15 cellular contexts compared by ENCODE assay signal in the genomic region with DNA sequence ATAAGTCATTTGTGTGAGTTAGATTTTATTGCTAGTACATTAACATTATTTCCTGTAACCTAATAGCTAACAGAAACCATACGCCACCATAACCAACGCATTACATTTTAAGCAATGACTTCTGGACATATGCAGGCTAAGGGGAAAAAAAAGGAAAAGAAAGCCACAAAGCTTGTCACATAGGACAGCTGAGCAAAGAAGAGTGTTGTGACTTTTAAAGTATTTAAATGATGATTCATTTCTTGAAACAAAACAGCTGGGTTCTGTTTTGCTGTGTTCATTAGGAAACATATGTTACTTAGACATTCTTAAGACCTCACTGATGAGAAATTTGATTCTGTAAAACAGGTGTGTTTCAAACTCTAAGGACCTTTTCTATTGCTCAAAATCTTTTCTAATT.
DNase-seq lines count a peak whose midpoint lies in the region; ATAC-seq lines count a peak whose summit lies in the region.
"Had no signal": no experiment of that assay in that cellular context is flagged by ENCODE, and none has a peak within 500 bp of the region (broad histone marks: within the 10 kb centered on the region; RNA-seq: fewer than 3 reads in every experiment).

No MANE protein-coding gene starts in this region.

- no peak overlapping the region for H3K4me3 Mint-ChIP-seq in activated CD4-positive, alpha-beta memory T cell treated with anti-CD3 and anti-CD28 coated beads, Interleukin-2, amount 10 ng/mL, durations not matched to agents 7 days and 5 days
- H3K4me3 Mint-ChIP-seq: activated T-helper 1 cell treated with anti-CD3 and anti-CD28 coated beads, Interleukin-12 subunit alpha, Interleukin-12 subunit beta, Interleukin-2, Interleukin-4 antibody, amounts not matched to agents 30 ng/mL and 10 ng/mL and 1 ng/mL, durations not matched to agents 14 hours and 24 hours and 36 hours; CD4-positive, alpha-beta memory T cell had no signal

- intact Hi-C loops in sciatic nerve (cut with DNase I): no loop called here

- H3K27me3 Mint-ChIP-seq in activated CD4-positive, alpha-beta memory T cell treated with anti-CD3 and anti-CD28 coated beads, Interleukin-2, amount 10 ng/mL, durations not matched to agents 7 days and 5 days: no peaks in the 10 kb centered on the region
- H3K27me3 Mint-ChIP-seq: CD4-positive, alpha-beta memory T cell had no signal

- peak; percentile 2 for DNase-seq in fibroblast of gingiva (ENCODE audit: low read depth)
- no peak for DNase-seq in stimulated activated CD4-positive, alpha-beta T cell treated with anti-CD3 and anti-CD28 coated beads, Interleukin-15, amount 100 ng/mL, for 24 hours
- DNase-seq in activated CD4-positive, alpha-beta memory T cell treated with anti-CD3 and anti-CD28 coated beads, Interleukin-2, amount 10 ng/mL, durations not matched to agents 7 days and 5 days: no peak
- DNase-seq in sciatic nerve (ENCODE audit: low spot score): no peak
- DNase-seq: CD4-positive, alpha-beta memory T cell; head of caudate nucleus; Karpas-422; midbrain; NCI-H69; stomach had no signal

- no peaks in the 10 kb centered on the region for H3K9me3 Mint-ChIP-seq in activated CD4-positive, alpha-beta memory T cell treated with anti-CD3 and anti-CD28 coated beads, Interleukin-2, amount 10 ng/mL, durations not matched to agents 7 days and 5 days
- H3K9me3 Mint-ChIP-seq: activated T-helper 1 cell treated with anti-CD3 and anti-CD28 coated beads, Interleukin-12 subunit alpha, Interleukin-12 subunit beta, Interleukin-2, Interleukin-4 antibody, amounts not matched to agents 30 ng/mL and 10 ng/mL and 1 ng/mL, durations not matched to agents 14 hours and 24 hours and 36 hours; CD4-positive, alpha-beta memory T cell had no signal

- POLR2A ChIA-PET in activated CD4-positive, alpha-beta memory T cell treated with anti-CD3 and anti-CD28 coated beads, Interleukin-2, amount 10 ng/mL, durations not matched to agents 7 days and 5 days (lab: Charles Lee): no interaction called here

- no peaks in the 10 kb centered on the region for H3K36me3 Mint-ChIP-seq in activated CD4-positive, alpha-beta memory T cell treated with anti-CD3 and anti-CD28 coated beads, Interleukin-2, amount 10 ng/mL, durations not matched to agents 7 days and 5 days (ENCODE audit: low read depth)
- H3K36me3 Mint-ChIP-seq: CD4-positive, alpha-beta memory T cell had no signal

- CTCF ChIA-PET in activated CD4-positive, alpha-beta memory T cell treated with anti-CD3 and anti-CD28 coated beads, Interleukin-2, amount 10 ng/mL, durations not matched to agents 7 days and 5 days (lab: Charles Lee): no interaction called here

- ATAC-seq in GM18520 (IDR thresholded peaks at IDR 0.05; ENCODE audit: unreplicated experiment): peak; percentile 94
- ATAC-seq in GM21528 (IDR thresholded peaks at IDR 0.05; ENCODE audit: low FRiP score, unreplicated experiment): peak; percentile 87
- ATAC-seq in HG03108 (IDR thresholded peaks at IDR 0.05; ENCODE audit: unreplicated experiment): peak; percentile 97
- ATAC-seq in sciatic nerve: no peak
- ATAC-seq in activated CD4-positive, CD25-positive, alpha-beta regulatory T cell treated with anti-CD3 and anti-CD28 coated beads, Interleukin-2, amount 50 U/mL, for 24 hours: no peak

- H3K4me1 Mint-ChIP-seq in activated CD4-positive, alpha-beta memory T cell treated with anti-CD3 and anti-CD28 coated beads, Interleukin-2, amount 10 ng/mL, durations not matched to agents 7 days and 5 days: no peaks in the 10 kb centered on the region
- H3K4me1 Mint-ChIP-seq: CD4-positive, alpha-beta memory T cell had no signal

- no peak overlapping the region for H3K27ac Mint-ChIP-seq in activated CD4-positive, alpha-beta memory T cell treated with anti-CD3 and anti-CD28 coated beads, Interleukin-2, amount 10 ng/mL, durations not matched to agents 7 days and 5 days
- H3K27ac Mint-ChIP-seq: activated T-helper 1 cell treated with anti-CD3 and anti-CD28 coated beads, Interleukin-12 subunit alpha, Interleukin-12 subunit beta, Interleukin-2, Interleukin-4 antibody, amounts not matched to agents 30 ng/mL and 10 ng/mL and 1 ng/mL, durations not matched to agents 14 hours and 24 hours and 36 hours had no signal

Comparison
In these comparisons a context has a peak if more than half of its experiments do, and no peak if none do; other contexts are left out.
1. ATAC-seq: peak in GM18520 (single experiment), GM21528 (single experiment) and HG03108 (single experiment); none in sciatic nerve (single experiment) and activated CD4-positive, CD25-positive, alpha-beta regulatory T cell treated with anti-CD3 and anti-CD28 coated beads, Interleukin-2, amount 50 U/mL, for 24 hours (0 of 2).